ENCODE assay signal across 8 cellular contexts in the genomic region with DNA sequence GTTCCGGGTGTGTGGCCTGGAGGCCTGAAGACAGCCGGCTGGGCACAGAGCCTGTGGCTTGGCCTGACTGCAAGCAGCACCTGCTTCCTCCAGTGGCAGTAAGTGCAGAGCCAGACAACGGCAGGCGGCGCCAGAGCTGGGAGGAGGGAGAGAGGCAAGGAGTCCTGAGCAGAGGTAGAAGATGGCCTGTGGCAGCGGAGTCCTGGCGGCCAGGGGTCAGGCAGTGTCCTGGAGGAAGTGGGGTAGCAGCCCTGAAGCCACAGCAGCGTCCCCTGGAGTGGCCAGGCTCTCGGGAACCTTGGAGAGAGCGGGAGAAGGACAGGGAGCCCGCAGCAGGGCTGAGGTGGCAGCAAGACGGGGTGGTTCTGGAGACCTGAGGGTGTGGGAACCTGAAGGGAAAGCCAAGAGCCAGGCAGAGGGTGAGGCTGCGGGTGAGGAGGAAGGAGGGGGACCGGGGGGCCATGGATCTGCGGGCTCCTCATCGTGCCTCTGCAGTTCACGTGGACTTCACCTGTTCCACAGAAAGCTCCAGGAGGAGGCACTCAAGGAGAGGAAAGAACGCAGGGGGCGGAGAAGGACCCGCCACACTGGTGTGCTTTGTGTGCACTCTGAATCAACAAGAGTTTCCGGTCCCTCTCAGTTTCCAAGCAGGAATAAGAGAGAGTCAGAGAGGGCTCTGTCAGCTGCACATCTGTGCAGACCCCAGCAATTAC.
DNase-seq lines count a peak whose midpoint lies in the region; ATAC-seq and TF ChIP-seq lines count a peak whose summit lies in the region.

No MANE protein-coding gene starts in this region.

- intact Hi-C loops in left colon (cut with DNase I, micrococcal nuclease): no loop called here

- no peaks in the 10 kb centered on the region for H3K9me3 ChIP-seq in suprapubic skin

- 61% methylated on average over 21 of the region's 21 CpGs for WGBS in suprapubic skin

- ATAC-seq in left colon (peak; percentile 72), HG02885 (IDR thresholded peaks at IDR 0.05; ENCODE audit: poor library complexity, unreplicated experiment) (no peak), HG02610 (IDR thresholded peaks at IDR 0.05; ENCODE audit: unreplicated experiment) (no peak), GM19328 (IDR thresholded peaks at IDR 0.05; ENCODE audit: unreplicated experiment) (no peak)

- TF ChIP-seq CTCF in suprapubic skin (IDR thresholded peaks at IDR 0.05): no peak

- TF ChIP-seq POLR2A in suprapubic skin (IDR thresholded peaks at IDR 0.05): no peak

- peaks cover 68% of the 10 kb centered on the region for H3K36me3 ChIP-seq in suprapubic skin

- TF ChIP-seq EP300 in suprapubic skin (IDR thresholded peaks at IDR 0.05): no peak

- peak overlapping the region; percentile 65 for H3K27ac ChIP-seq in suprapubic skin

- DNase-seq in NCI-H1436 (lab: John Stamatoyannopoulos, UW): peak; percentile 37
- DNase-seq in NCI-H1436 treated with DMSO at 0.1 percent for 48 hours (lab: John Stamatoyannopoulos, UW): no peak
- DNase-seq in RPMI7951 (ENCODE audit: low read depth): peak; percentile 33
- DNase-seq in left colon: peak; percentile 59 to 63
- no peak for DNase-seq in suprapubic skin (ENCODE audit: low spot score in 2 of 2)

- H3K27me3 ChIP-seq in suprapubic skin: no peaks in the 10 kb centered on the region

- peaks cover 12% of the 10 kb centered on the region for H3K4me1 ChIP-seq in suprapubic skin

- peak overlapping the region; percentile 19 for H3K4me3 ChIP-seq in suprapubic skin

Comparison
In these comparisons a context has a peak if more than half of its experiments do, and no peak if none do; other contexts are left out.
1. DNase-seq: peak in NCI-H1436 (single experiment), RPMI7951 (single experiment) and left colon (2 of 2); none in NCI-H1436 treated with DMSO at 0.1 percent for 48 hours (single experiment) and suprapubic skin (0 of 2).